1 cellular context compared by ENCODE assay signal in the genomic region with DNA sequence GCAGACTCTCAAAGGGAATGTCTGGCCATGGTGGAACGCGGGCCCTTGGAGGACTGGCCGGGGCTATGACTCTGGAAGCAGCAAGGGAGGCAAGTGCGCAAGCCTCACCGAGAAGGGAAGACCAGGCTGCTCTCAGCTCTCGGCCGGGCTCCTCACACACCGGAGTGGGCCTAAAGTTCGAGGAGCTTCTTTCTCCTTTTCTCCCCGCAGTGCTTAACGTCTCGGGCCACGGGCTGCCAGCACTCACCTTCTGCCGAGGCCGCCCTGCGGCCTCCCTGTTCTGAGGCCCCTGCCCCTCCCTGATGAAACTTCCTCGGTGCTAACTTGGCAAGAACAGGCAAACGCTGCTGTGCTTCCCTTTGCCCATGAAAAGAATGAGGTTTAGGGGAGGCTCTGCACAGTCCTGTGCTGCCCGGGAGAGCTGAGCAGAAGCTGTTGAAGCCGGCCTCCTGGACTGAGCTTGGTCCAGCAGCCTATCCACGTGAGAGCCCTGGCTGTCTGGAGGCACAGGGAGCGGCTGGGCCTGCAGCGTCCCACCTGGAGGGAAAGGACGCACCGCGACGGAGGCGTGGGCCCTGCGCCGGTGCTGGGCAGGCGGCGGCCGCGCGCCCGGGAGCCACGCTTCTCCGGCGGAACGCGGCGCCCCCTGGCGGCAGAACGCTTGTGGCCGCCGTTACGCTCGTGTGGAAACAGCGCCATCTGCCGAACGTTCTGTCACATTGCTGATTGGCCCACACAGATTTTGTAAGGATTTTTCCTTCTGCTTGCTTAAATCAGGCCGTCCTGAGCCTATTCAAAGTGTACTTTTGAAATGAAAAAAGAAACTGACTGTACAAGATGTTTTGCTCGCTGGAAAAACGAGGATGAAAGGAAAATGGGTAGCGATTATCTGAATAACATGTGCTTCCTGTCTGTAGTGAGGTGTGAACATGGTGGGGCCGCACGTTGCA.
A peak's percentile ranks its signal among the peaks of the same experiment; 100 is the strongest.
TF ChIP-seq lines count a peak whose summit lies in the region.

No MANE protein-coding gene starts in this region.

TF ChIP-seq in WTC11, 78 proteins besides CTCF, POLR2A, EP300 and RAD21 (continued from another document and continues in another):
- TF ChIP-seq NR3C1 (CRISPR knock-in tag; conservative IDR thresholded peaks at IDR 0.05; ENCODE audit: low read depth) (no peak), ATF1 (CRISPR knock-in tag; IDR thresholded peaks at IDR 0.05) (no peak), IRF1 (CRISPR knock-in tag; IDR thresholded peaks at IDR 0.05) (no peak), ZNF416 (CRISPR knock-in tag; IDR thresholded peaks at IDR 0.05) (no peak), ZNF121 (CRISPR knock-in tag; IDR thresholded peaks at IDR 0.05) (no peak), GTF2I (CRISPR knock-in tag; conservative IDR thresholded peaks at IDR 0.05) (no peak), GRHL2 (CRISPR knock-in tag; IDR thresholded peaks at IDR 0.05; ENCODE audit: insufficient replicate concordance, severe bottlenecking) (no peak), ESRRA (CRISPR knock-in tag; IDR thresholded peaks at IDR 0.05; ENCODE audit: borderline replicate concordance) (0 out of 2 replicates have a peak, but pooled peaks have one; percentile 69), NFATC4 (CRISPR knock-in tag; IDR thresholded peaks at IDR 0.05) (no peak), CREB1 (CRISPR knock-in tag; IDR thresholded peaks at IDR 0.05) (no peak), KAT7 (CRISPR knock-in tag; IDR thresholded peaks at IDR 0.05; ENCODE audit: borderline replicate concordance) (no peak), TEAD4 (CRISPR knock-in tag; IDR thresholded peaks at IDR 0.05) (no peak), ERG (CRISPR knock-in tag; IDR thresholded peaks at IDR 0.05) (no peak), OVOL2 (CRISPR knock-in tag; IDR thresholded peaks at IDR 0.05; ENCODE audit: borderline replicate concordance) (no peak), ZNF671 (CRISPR knock-in tag; IDR thresholded peaks at IDR 0.05) (no peak), NR2C2 (CRISPR knock-in tag; IDR thresholded peaks at IDR 0.05) (no peak), ATF6 (CRISPR knock-in tag; IDR thresholded peaks at IDR 0.05) (no peak), ETV6 (CRISPR knock-in tag; IDR thresholded peaks at IDR 0.05) (0 out of 2 replicates have a peak, but pooled peaks have one; percentile 39), RORB (CRISPR knock-in tag; IDR thresholded peaks at IDR 0.05) (no peak), PRDM15 (CRISPR knock-in tag; IDR thresholded peaks at IDR 0.05) (no peak), ZBTB21 (CRISPR knock-in tag; IDR thresholded peaks at IDR 0.05; ENCODE audit: borderline replicate concordance) (no peak), ELF4 (CRISPR knock-in tag; IDR thresholded peaks at IDR 0.05; ENCODE audit: low read depth) (no peak), NFE2L1 (CRISPR knock-in tag; IDR thresholded peaks at IDR 0.05) (peak; percentile 75; the same call in 1 of the 2 replicates), SMAD3 (CRISPR knock-in tag; IDR thresholded peaks at IDR 0.05; ENCODE audit: borderline replicate concordance) (no peak), MYBL2 (CRISPR knock-in tag; IDR thresholded peaks at IDR 0.05) (no peak)
- TF ChIP-seq, protein P1, sequence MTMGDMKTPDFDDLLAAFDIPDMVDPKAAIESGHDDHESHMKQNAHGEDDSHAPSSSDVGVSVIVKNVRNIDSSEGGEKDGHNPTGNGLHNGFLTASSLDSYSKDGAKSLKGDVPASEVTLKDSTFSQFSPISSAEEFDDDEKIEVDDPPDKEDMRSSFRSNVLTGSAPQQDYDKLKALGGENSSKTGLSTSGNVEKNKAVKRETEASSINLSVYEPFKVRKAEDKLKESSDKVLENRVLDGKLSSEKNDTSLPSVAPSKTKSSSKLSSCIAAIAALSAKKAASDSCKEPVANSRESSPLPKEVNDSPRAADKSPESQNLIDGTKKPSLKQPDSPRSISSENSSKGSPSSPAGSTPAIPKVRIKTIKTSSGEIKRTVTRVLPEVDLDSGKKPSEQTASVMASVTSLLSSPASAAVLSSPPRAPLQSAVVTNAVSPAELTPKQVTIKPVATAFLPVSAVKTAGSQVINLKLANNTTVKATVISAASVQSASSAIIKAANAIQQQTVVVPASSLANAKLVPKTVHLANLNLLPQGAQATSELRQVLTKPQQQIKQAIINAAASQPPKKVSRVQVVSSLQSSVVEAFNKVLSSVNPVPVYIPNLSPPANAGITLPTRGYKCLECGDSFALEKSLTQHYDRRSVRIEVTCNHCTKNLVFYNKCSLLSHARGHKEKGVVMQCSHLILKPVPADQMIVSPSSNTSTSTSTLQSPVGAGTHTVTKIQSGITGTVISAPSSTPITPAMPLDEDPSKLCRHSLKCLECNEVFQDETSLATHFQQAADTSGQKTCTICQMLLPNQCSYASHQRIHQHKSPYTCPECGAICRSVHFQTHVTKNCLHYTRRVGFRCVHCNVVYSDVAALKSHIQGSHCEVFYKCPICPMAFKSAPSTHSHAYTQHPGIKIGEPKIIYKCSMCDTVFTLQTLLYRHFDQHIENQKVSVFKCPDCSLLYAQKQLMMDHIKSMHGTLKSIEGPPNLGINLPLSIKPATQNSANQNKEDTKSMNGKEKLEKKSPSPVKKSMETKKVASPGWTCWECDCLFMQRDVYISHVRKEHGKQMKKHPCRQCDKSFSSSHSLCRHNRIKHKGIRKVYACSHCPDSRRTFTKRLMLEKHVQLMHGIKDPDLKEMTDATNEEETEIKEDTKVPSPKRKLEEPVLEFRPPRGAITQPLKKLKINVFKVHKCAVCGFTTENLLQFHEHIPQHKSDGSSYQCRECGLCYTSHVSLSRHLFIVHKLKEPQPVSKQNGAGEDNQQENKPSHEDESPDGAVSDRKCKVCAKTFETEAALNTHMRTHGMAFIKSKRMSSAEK (CRISPR knock-in tag; IDR thresholded peaks at IDR 0.05; ENCODE audit: borderline replicate concordance), result no peak
- TF ChIP-seq, protein P2, sequence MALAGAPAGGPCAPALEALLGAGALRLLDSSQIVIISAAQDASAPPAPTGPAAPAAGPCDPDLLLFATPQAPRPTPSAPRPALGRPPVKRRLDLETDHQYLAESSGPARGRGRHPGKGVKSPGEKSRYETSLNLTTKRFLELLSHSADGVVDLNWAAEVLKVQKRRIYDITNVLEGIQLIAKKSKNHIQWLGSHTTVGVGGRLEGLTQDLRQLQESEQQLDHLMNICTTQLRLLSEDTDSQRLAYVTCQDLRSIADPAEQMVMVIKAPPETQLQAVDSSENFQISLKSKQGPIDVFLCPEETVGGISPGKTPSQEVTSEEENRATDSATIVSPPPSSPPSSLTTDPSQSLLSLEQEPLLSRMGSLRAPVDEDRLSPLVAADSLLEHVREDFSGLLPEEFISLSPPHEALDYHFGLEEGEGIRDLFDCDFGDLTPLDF (CRISPR knock-in tag; IDR thresholded peaks at IDR 0.05), result no peak
- TF ChIP-seq, protein P3, sequence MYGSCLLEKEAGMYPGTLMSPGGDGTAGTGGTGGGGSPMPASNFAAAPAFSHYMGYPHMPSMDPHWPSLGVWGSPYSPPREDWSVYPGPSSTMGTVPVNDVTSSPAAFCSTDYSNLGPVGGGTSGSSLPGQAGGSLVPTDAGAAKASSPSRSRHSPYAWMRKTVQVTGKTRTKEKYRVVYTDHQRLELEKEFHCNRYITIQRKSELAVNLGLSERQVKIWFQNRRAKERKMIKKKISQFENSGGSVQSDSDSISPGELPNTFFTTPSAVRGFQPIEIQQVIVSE (CRISPR knock-in tag; IDR thresholded peaks at IDR 0.05; ENCODE audit: borderline replicate concordance), result no peak
- TF ChIP-seq, protein P4, sequence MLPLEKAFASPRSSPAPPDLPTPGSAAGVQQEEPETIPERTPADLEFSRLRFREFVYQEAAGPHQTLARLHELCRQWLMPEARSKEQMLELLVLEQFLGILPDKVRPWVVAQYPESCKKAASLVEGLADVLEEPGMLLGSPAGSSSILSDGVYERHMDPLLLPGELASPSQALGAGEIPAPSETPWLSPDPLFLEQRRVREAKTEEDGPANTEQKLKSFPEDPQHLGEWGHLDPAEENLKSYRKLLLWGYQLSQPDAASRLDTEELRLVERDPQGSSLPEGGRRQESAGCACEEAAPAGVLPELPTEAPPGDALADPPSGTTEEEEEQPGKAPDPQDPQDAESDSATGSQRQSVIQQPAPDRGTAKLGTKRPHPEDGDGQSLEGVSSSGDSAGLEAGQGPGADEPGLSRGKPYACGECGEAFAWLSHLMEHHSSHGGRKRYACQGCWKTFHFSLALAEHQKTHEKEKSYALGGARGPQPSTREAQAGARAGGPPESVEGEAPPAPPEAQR (CRISPR knock-in tag; IDR thresholded peaks at IDR 0.05), result no peak
- TF ChIP-seq, protein P5, sequence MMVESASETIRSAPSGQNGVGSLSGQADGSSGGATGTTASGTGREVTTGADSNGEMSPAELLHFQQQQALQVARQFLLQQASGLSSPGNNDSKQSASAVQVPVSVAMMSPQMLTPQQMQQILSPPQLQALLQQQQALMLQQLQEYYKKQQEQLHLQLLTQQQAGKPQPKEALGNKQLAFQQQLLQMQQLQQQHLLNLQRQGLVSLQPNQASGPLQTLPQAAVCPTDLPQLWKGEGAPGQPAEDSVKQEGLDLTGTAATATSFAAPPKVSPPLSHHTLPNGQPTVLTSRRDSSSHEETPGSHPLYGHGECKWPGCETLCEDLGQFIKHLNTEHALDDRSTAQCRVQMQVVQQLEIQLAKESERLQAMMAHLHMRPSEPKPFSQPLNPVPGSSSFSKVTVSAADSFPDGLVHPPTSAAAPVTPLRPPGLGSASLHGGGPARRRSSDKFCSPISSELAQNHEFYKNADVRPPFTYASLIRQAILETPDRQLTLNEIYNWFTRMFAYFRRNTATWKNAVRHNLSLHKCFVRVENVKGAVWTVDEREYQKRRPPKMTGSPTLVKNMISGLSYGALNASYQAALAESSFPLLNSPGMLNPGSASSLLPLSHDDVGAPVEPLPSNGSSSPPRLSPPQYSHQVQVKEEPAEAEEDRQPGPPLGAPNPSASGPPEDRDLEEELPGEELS (CRISPR knock-in tag; IDR thresholded peaks at IDR 0.05), result peak; percentile 56; the same call in 1 of the 2 replicates
- TF ChIP-seq, protein P6, sequence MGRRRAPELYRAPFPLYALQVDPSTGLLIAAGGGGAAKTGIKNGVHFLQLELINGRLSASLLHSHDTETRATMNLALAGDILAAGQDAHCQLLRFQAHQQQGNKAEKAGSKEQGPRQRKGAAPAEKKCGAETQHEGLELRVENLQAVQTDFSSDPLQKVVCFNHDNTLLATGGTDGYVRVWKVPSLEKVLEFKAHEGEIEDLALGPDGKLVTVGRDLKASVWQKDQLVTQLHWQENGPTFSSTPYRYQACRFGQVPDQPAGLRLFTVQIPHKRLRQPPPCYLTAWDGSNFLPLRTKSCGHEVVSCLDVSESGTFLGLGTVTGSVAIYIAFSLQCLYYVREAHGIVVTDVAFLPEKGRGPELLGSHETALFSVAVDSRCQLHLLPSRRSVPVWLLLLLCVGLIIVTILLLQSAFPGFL (CRISPR knock-in tag; IDR thresholded peaks at IDR 0.05; ENCODE audit: borderline replicate concordance), result no peak
- TF ChIP-seq, protein P7, sequence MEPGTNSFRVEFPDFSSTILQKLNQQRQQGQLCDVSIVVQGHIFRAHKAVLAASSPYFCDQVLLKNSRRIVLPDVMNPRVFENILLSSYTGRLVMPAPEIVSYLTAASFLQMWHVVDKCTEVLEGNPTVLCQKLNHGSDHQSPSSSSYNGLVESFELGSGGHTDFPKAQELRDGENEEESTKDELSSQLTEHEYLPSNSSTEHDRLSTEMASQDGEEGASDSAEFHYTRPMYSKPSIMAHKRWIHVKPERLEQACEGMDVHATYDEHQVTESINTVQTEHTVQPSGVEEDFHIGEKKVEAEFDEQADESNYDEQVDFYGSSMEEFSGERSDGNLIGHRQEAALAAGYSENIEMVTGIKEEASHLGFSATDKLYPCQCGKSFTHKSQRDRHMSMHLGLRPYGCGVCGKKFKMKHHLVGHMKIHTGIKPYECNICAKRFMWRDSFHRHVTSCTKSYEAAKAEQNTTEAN (CRISPR knock-in tag; IDR thresholded peaks at IDR 0.05), result no peak
